In the genomic region with DNA sequence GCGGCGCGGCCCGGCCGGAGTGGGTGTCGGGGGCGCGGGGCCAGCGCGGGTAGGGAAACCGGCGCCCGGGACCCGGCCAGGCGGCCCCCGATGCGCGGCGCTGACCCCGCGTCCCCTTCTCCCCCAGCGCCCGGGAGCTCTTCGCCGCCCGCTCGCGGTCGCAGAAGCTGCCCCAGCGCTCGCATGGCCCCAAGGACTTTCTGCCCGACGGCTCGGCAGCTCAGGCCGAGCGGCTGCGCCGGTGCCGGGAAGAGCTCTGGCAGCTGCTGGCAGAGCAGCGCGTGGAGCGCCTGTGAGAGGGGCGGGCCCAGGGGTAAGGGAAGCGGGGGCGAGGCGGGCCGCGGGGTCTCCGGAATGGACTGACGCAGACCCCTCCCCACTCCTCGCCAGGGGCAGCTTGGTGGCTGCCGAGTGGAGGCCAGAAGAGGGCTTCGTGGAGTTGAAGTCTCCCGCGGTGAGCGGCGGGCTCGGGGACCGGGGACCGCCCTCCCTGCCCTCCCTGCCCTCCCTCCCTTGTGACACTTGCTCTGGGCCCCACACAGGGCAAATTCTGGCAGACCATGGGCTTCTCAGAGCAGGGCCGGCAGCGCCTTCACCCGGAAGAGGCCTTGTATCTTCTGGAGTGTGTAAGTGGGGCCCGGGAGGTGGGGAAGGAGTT, we compare ENCODE assay signal across 8 cellular contexts. TPM values are rescaled to one million over a fixed set of nuclear protein-coding genes. Genes with fewer than 3 reads are reported as not detected.
DNase-seq lines count a peak whose midpoint lies in the region; ATAC-seq and TF ChIP-seq lines count a peak whose summit lies in the region.

No MANE protein-coding gene starts in this region.

- 0% methylated on average over 4 to 63 of the region's 64 CpGs for WGBS in adrenal gland, 4 donors

- peaks cover 23 to 39% of the 10 kb centered on the region in 2 donors for H3K4me1 ChIP-seq in adrenal gland (replicated peaks in 1 of 2)

- no peaks in the 10 kb centered on the region for H3K27me3 ChIP-seq in adrenal gland

- H3K9me3 ChIP-seq in adrenal gland (replicated peaks in 1 of 3), result no peaks in the 10 kb centered on the region

- TF ChIP-seq CTCF in adrenal gland (IDR thresholded peaks at IDR 0.05), result no peak

- H3K27ac ChIP-seq in adrenal gland, result peak overlapping the region in 1 of 5 donors; percentile 93

- peak overlapping the region; percentile 40 to 94 (median 75) for H3K4me3 ChIP-seq in adrenal gland

- peaks cover 0 to 22% of the 10 kb centered on the region in 2 donors for H3K36me3 ChIP-seq in adrenal gland (replicated peaks in 1 of 2)

- intact Hi-C loops in adrenal gland (cut with DNase I), result loop anchor here (5.0 to 10.0 kb wide), 2 partner anchors 89 to 192 kb away; no protein-coding TSS in a partner anchor

- TF ChIP-seq POLR2A in adrenal gland (IDR thresholded peaks at IDR 0.05), result no peak

- DNase-seq in NCI-H1105 treated with DMSO at 0.1 percent for 48 hours (lab: John Stamatoyannopoulos, UW) (peak; percentile 30), NCI-H1105 (lab: John Stamatoyannopoulos, UW) (no peak), OCI-M1 (lab: John Stamatoyannopoulos, UW) (peak; percentile 69), adrenal gland (peak in 4 of 7 donors; percentile 43 to 52 (median 47)), islet precursor cell (peak; percentile 85), HPDE6-E6E7 (ENCODE audit: extremely low spot score) (no peak)
- peak; percentile 43 to 44 for DNase-seq in stimulated activated CD4-positive, alpha-beta T cell treated with anti-CD3 and anti-CD28 coated beads, Interleukin-4, amount 100 ng/mL, for 4 hours

- ATAC-seq in HG02678 (IDR thresholded peaks at IDR 0.05; ENCODE audit: unreplicated experiment), result peak; percentile 20

RNA-seq across cellular contexts. Expression of a gene that starts 0.4 kb away (rescaled TPM):
- total RNA-seq in adrenal gland, result 10 to 100 TPM; 18.6 to 30.3 (median 25.6) TPM
- polyA plus RNA-seq in adrenal gland, result 10 to 100 TPM; 17.9 to 67.8 (median 56.0) TPM

RNA-seq across cellular contexts. Expression of a gene that starts 1.4 kb away (rescaled TPM):
- 10 to 100 TPM; 26.6 to 90.8 (median 48.7) TPM for total RNA-seq in adrenal gland
- polyA plus RNA-seq in adrenal gland, result 10 to 100 TPM; 10.1 to 43.2 (median 28.3) TPM

RNA-seq across cellular contexts. Expression of a gene that starts 8.7 kb away (rescaled TPM):
- total RNA-seq in adrenal gland, result 10 to 100 TPM in 7 of 8 donors, 1 to 10 TPM in 1; 9.9 to 40.5 (median 23.8) TPM
- polyA plus RNA-seq in adrenal gland, result 10 to 100 TPM in 2 of 3 donors, 1 to 10 TPM in 1; 1.2 to 90.3 (median 51.4) TPM

Comparison
In these comparisons a context has a peak if more than half of its experiments do, and no peak if none do; other contexts are left out.
1. DNase-seq: peak in NCI-H1105 treated with DMSO at 0.1 percent for 48 hours (single experiment), OCI-M1 (single experiment), adrenal gland (4 of 7), islet precursor cell (single experiment) and stimulated activated CD4-positive, alpha-beta T cell treated with anti-CD3 and anti-CD28 coated beads, Interleukin-4, amount 100 ng/mL, for 4 hours (2 of 2); none in NCI-H1105 (single experiment) and HPDE6-E6E7 (single experiment).